In genomic region chr7:127918130-127918529, GRCh38 we compare ENCODE assay signal across 23 cellular contexts.
"Had no signal": no experiment of that assay in that cellular context is flagged by ENCODE, and none has a peak within 500 bp of the region (broad histone marks: within the 10 kb centered on the region; RNA-seq: fewer than 3 reads in every experiment).

No MANE protein-coding gene starts in this region.

- H3K27ac ChIP-seq: breast epithelium had no signal

- H3K27me3 ChIP-seq: breast epithelium had no signal

- H3K4me1 Mint-ChIP-seq: activated CD4-positive, alpha-beta T cell treated with anti-CD3 and anti-CD28 coated beads, Interleukin-2, amount 10 ng/mL, durations not matched to agents 7 days and 5 days had no signal

- H3K27ac Mint-ChIP-seq: activated CD4-positive, alpha-beta T cell treated with anti-CD3 and anti-CD28 coated beads, Interleukin-2, amount 10 ng/mL, durations not matched to agents 7 days and 5 days; activated CD8-positive, alpha-beta T cell treated with anti-CD3 and anti-CD28 coated beads, Interleukin-2, amount 10 ng/mL, durations not matched to agents 7 days and 5 days; activated naive CD4-positive, alpha-beta T cell treated with anti-CD3 and anti-CD28 coated beads for 36 hours; activated naive CD8-positive, alpha-beta T cell treated with anti-CD3 and anti-CD28 coated beads for 36 hours; T-helper 17 cell had no signal

- H3K27me3 Mint-ChIP-seq: activated CD4-positive, alpha-beta T cell treated with anti-CD3 and anti-CD28 coated beads, Interleukin-2, amount 10 ng/mL, durations not matched to agents 7 days and 5 days; activated naive CD8-positive, alpha-beta T cell treated with anti-CD3 and anti-CD28 coated beads for 36 hours; T-helper 17 cell had no signal

- H3K4me1 ChIP-seq: breast epithelium had no signal

- DNase-seq: activated CD4-positive, alpha-beta T cell treated with anti-CD3 and anti-CD28 coated beads, Interleukin-2, amount 10 ng/mL, durations not matched to agents 7 days and 5 days; activated CD8-positive, alpha-beta memory T cell treated with anti-CD3 and anti-CD28 coated beads, Interleukin-2, amount 50 U/mL, for 48 hours; activated CD8-positive, alpha-beta T cell treated with anti-CD3 and anti-CD28 coated beads, Interleukin-2, amount 10 ng/mL, durations not matched to agents 7 days and 5 days; activated gamma-delta T cell; activated naive CD4-positive, alpha-beta T cell treated with anti-CD3 and anti-CD28 coated beads for 36 hours; activated naive CD8-positive, alpha-beta T cell treated with anti-CD3 and anti-CD28 coated beads for 36 hours; activated T-cell treated with anti-CD3 and anti-CD28 coated beads, Interleukin-2, amount 50 U/mL, for 4 hours; aorta; caudate nucleus; NCI-H1048; NCI-H146; NCI-H187 treated with DMSO at 0.1 percent for 48 hours; NCI-H2081 treated with DMSO at 0.1 percent for 48 hours; NCI-H2171; NCI-H2227 treated with DMSO at 0.1 percent for 48 hours; NCI-H510A; NCI-H526 treated with DMSO at 0.1 percent for 48 hours; NCI-H82; SIG-M5; T-helper 17 cell; T1000 had no signal

- H3K4me3 Mint-ChIP-seq: activated CD4-positive, alpha-beta T cell treated with anti-CD3 and anti-CD28 coated beads, Interleukin-2, amount 10 ng/mL, durations not matched to agents 7 days and 5 days; activated CD8-positive, alpha-beta T cell treated with anti-CD3 and anti-CD28 coated beads, Interleukin-2, amount 10 ng/mL, durations not matched to agents 7 days and 5 days; activated naive CD4-positive, alpha-beta T cell treated with anti-CD3 and anti-CD28 coated beads for 36 hours; activated naive CD8-positive, alpha-beta T cell treated with anti-CD3 and anti-CD28 coated beads for 36 hours; activated T-cell treated with anti-CD3 and anti-CD28 coated beads, Interleukin-2, amount 50 U/mL, for 4 hours; T-helper 17 cell had no signal

- H3K9me3 Mint-ChIP-seq: activated CD4-positive, alpha-beta T cell treated with anti-CD3 and anti-CD28 coated beads, Interleukin-2, amount 10 ng/mL, durations not matched to agents 7 days and 5 days; activated naive CD4-positive, alpha-beta T cell treated with anti-CD3 and anti-CD28 coated beads for 36 hours; activated naive CD8-positive, alpha-beta T cell treated with anti-CD3 and anti-CD28 coated beads for 36 hours; activated T-cell treated with anti-CD3 and anti-CD28 coated beads, Interleukin-2, amount 50 U/mL, for 4 hours had no signal

- ATAC-seq: activated CD4-positive, CD25-positive, alpha-beta regulatory T cell treated with anti-CD3 and anti-CD28 coated beads, Interleukin-2, amount 50 U/mL, for 24 hours; activated CD8-positive, alpha-beta T cell treated with anti-CD3 and anti-CD28 coated beads, Interleukin-2, amount 10 ng/mL, durations not matched to agents 7 days and 5 days; activated T-cell treated with anti-CD3 and anti-CD28 coated beads, Interleukin-2, amount 50 U/mL, for 4 hours; T-helper 17 cell had no signal
